8 cellular contexts compared by ENCODE assay signal in the genomic region with DNA sequence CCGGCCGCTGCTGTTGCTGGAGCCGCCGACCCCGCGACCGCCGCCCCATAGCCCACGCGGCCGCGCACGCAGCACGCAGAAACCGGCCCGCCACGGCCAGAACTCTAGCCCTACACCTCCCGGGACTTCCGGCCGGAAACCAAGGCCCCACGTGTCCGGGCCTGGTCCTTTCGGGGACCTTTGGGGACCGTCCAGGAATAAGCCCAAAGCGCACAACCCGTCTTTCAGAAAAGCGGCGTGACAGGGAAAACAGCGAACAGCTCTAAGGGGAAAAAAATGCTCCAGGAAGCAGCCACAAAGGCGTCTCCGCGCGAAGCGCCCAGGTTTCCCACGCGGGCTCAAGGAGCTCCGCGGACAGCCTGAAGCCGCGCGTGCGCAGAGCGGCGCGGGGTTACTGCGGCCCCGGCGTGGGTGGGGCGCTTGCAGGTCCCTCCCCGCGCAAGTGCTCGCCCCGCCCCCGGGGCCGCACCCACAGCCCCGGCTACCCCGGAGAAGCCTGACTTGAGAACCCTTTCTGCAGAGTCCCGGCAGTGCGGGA. TPM values are rescaled to one million over a fixed set of nuclear protein-coding genes. Genes with fewer than 3 reads are reported as not detected.
DNase-seq lines count a peak whose midpoint lies in the region; ATAC-seq and TF ChIP-seq lines count a peak whose summit lies in the region.

A gene (minus strand): TSS at position 114 of the 538 bp plus-strand sequence. CDS start 65 bp downstream, at position 49.
A gene with protein sequence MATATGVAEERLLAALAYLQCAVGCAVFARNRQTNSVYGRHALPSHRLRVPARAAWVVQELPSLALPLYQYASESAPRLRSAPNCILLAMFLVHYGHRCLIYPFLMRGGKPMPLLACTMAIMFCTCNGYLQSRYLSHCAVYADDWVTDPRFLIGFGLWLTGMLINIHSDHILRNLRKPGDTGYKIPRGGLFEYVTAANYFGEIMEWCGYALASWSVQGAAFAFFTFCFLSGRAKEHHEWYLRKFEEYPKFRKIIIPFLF (plus strand): TSS at position 510 of the 538 bp plus-strand sequence. CDS start 137 bp downstream, outside the sequence.

- H3K36me3 Mint-ChIP-seq in activated naive CD8-positive, alpha-beta T cell = peaks cover 18% of the 10 kb centered on the region
- H3K36me3 Mint-ChIP-seq in glutamatergic neuron (ENCODE audit: unreplicated experiment) (no peaks in the 10 kb centered on the region), osteocyte (ENCODE audit: unreplicated experiment) (peaks cover 11% of the 10 kb centered on the region)

- peaks cover 47% of the 10 kb centered on the region for H3K4me1 Mint-ChIP-seq in activated naive CD8-positive, alpha-beta T cell (ENCODE audit: low read depth)
- H3K4me1 Mint-ChIP-seq in glutamatergic neuron (ENCODE audit: low read depth, unreplicated experiment) (peaks cover 12% of the 10 kb centered on the region), osteocyte (ENCODE audit: unreplicated experiment) (peaks cover 25% of the 10 kb centered on the region)

- H3K9me3 Mint-ChIP-seq in activated naive CD8-positive, alpha-beta T cell (ENCODE audit: low read depth) = no peaks in the 10 kb centered on the region
- H3K9me3 Mint-ChIP-seq in glutamatergic neuron (ENCODE audit: unreplicated experiment) = peaks cover 6% of the 10 kb centered on the region
- no peaks in the 10 kb centered on the region for H3K9me3 Mint-ChIP-seq in osteocyte (ENCODE audit: unreplicated experiment)

- peak within 1 kb of the TSS; percentile 95 for H3K4me3 ChIP-seq in GM12864 (ENCODE audit: low read depth, low read length)
- H3K4me3 ChIP-seq in thymus (ENCODE audit: low read length) = peak within 1 kb of the TSS; percentile 86

- H3K36me3 ChIP-seq in thymus (ENCODE audit: control insufficient read depth, insufficient read depth) = peaks cover 14% of the 10 kb centered on the region

- DNase-seq in GM12864 (ENCODE audit: low read depth) (peak; percentile 75), NCI-H1105 treated with DMSO at 0.1 percent for 48 hours (lab: John Stamatoyannopoulos, UW) (peak; percentile 88), SKM-1 treated with dmso at 0.1 percent for 144 hours (lab: John Stamatoyannopoulos, UW; ENCODE audit: unreplicated experiment) (peak; percentile 81), glutamatergic neuron (peak; percentile 91), osteocyte (ENCODE audit: extremely low spot score, unreplicated experiment) (peak; percentile 97)

- peak within 1 kb of the TSS; percentile 100 for H3K4me3 Mint-ChIP-seq in activated naive CD8-positive, alpha-beta T cell
- H3K4me3 Mint-ChIP-seq in glutamatergic neuron (ENCODE audit: unreplicated experiment) (peak within 1 kb of the TSS; percentile 98), osteocyte (ENCODE audit: unreplicated experiment) (peak within 1 kb of the TSS; percentile 96)

- peak within 1 kb of the TSS; percentile 91 for H3K27ac ChIP-seq in thymus (ENCODE audit: low read depth)

- H3K4me1 ChIP-seq in thymus (ENCODE audit: control insufficient read depth, insufficient read depth, low read length) = peaks cover 11% of the 10 kb centered on the region

- peak; percentile 87 for ATAC-seq in HG02678 (IDR thresholded peaks at IDR 0.05; ENCODE audit: unreplicated experiment)

- no peaks in the 10 kb centered on the region for H3K9me3 ChIP-seq in thymus (ENCODE audit: control insufficient read depth)

- under 1% methylated on average over 59 of the region's 59 CpGs for WGBS in thymus

- TF ChIP-seq CTCF in GM12864 (IDR thresholded peaks at IDR 0.05; ENCODE audit: low read depth, low read length, missing control alignments) = no peak
- TF ChIP-seq CTCF in glutamatergic neuron (IDR thresholded peaks at IDR 0.05; ENCODE audit: partially characterized antibody, unreplicated experiment) = peak; percentile 16
- TF ChIP-seq CTCF in osteocyte (IDR thresholded peaks at IDR 0.05) = no peak

- H3K27me3 Mint-ChIP-seq in activated naive CD8-positive, alpha-beta T cell = no peaks in the 10 kb centered on the region
- H3K27me3 Mint-ChIP-seq in glutamatergic neuron (ENCODE audit: unreplicated experiment) (peaks cover 9% of the 10 kb centered on the region), osteocyte (ENCODE audit: unreplicated experiment) (no peaks in the 10 kb centered on the region)

- H3K27ac Mint-ChIP-seq in activated naive CD8-positive, alpha-beta T cell = peak within 1 kb of the TSS; percentile 97
- H3K27ac Mint-ChIP-seq in glutamatergic neuron (ENCODE audit: unreplicated experiment) = peak within 1 kb of the TSS; percentile 97
- H3K27ac Mint-ChIP-seq in osteocyte (ENCODE audit: unreplicated experiment) = peak within 1 kb of the TSS; percentile 99

- H3K27me3 ChIP-seq in thymus (ENCODE audit: control insufficient read depth, insufficient read depth) = no peaks in the 10 kb centered on the region

RNA-seq across cellular contexts. Expression of the first gene that starts in this region (rescaled TPM):
- 60.3 TPM for total RNA-seq in glutamatergic neuron (ENCODE audit: unreplicated experiment)
- total RNA-seq in osteocyte = 48.7 and 50.1 TPM in 2 replicates
- polyA plus RNA-seq in thymus = 68.1 TPM

RNA-seq across cellular contexts. Expression of the second gene that starts in this region (rescaled TPM):
- 47.2 TPM for total RNA-seq in glutamatergic neuron (ENCODE audit: unreplicated experiment)
- total RNA-seq in osteocyte = 25.0 and 28.5 TPM in 2 replicates
- 10.2 TPM for polyA plus RNA-seq in thymus

Comparison
In these comparisons a context has a peak if more than half of its experiments do, and no peak if none do; other contexts are left out.
1. Peak in every context shown above with its lines: DNase-seq, ATAC-seq, H3K4me3 ChIP-seq and H3K27ac ChIP-seq.